Comparison of ENCODE assay signal across 19 cellular contexts in the genomic region with DNA sequence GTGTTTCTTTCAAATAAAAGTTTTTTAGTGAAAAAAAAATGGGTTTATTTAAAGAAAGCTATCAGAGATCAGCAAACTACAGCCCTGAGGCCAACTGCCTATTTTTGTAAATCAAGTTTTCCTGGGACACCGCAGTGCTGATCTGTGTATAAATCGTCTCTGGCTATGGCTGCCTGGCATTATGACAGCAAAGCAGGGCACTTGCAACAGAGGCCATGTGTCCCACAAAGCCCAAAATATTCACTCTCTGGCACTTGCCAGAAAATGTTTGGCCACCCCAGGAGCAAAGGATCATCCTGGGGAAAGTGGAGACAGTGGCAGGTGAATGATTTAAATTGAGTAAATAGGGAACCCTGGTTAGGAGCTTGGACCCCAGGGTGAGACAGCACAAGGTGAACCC.
DNase-seq lines count a peak whose midpoint lies in the region; ATAC-seq and TF ChIP-seq lines count a peak whose summit lies in the region.
"Had no signal": no experiment of that assay in that cellular context is flagged by ENCODE, and none has a peak within 500 bp of the region (broad histone marks: within the 10 kb centered on the region; RNA-seq: fewer than 3 reads in every experiment).

No MANE protein-coding gene starts in this region.

- peak overlapping the region; percentile 85 for H2BK12ac ChIP-seq in trophoblast cell (ENCODE audit: low read length)

- peaks cover 2% of the 10 kb centered on the region for H3K79me2 ChIP-seq in trophoblast cell (ENCODE audit: control insufficient read depth, insufficient read depth, low read length, poor library complexity)

- H3K79me1 ChIP-seq in trophoblast cell (ENCODE audit: low read length): peaks cover 21% of the 10 kb centered on the region

- no peaks in the 10 kb centered on the region for H3K27me3 ChIP-seq in Caco-2 (replicated peaks; ENCODE audit: control insufficient read depth, insufficient read depth, low read length)
- no peaks in the 10 kb centered on the region for H3K27me3 ChIP-seq in trophoblast cell (ENCODE audit: insufficient read depth, low read length)
- H3K27me3 ChIP-seq: BLaER1 had no signal

- H3K4me3 Mint-ChIP-seq in Caco-2 (ENCODE audit: unreplicated experiment): no peak overlapping the region
- H3K4me3 Mint-ChIP-seq: B cell; CD4-positive, CD25-positive, alpha-beta regulatory T cell; CD8-positive, alpha-beta T cell; GM23338; HFFc6 had no signal

- no peaks in the 10 kb centered on the region for H3K36me3 Mint-ChIP-seq in Caco-2 (ENCODE audit: insufficient read depth, unreplicated experiment)
- H3K36me3 Mint-ChIP-seq: CD4-positive, CD25-positive, alpha-beta regulatory T cell; CD8-positive, alpha-beta T cell had no signal

- H3K27ac ChIP-seq in trophoblast cell (ENCODE audit: low read depth, low read length): no peak overlapping the region
- H3K27ac ChIP-seq: 22Rv1, BLaER1, C4-2B had no signal

- H3K9me3 ChIP-seq in Caco-2 (no peaks in the 10 kb centered on the region), trophoblast cell (ENCODE audit: insufficient read depth, low read depth, low read length) (no peaks in the 10 kb centered on the region)
- H3K9me3 ChIP-seq: BLaER1 had no signal

- TF ChIP-seq CTCF in Caco-2 (IDR thresholded peaks at IDR 0.05; ENCODE audit: insufficient read depth in 1 of 2, low read depth in 1 of 2, low read length in 1 of 2, severe bottlenecking in 1 of 2, unreplicated experiment in 1 of 2): no peak

- H2BK120ac ChIP-seq in trophoblast cell (ENCODE audit: insufficient read depth, low read length, poor library complexity): no peak overlapping the region

- CTCF ChIA-PET in Caco-2 (lab: Charles Lee): interaction anchor here (0.6 kb wide), 1 partner anchor 969 kb away, joined by 3 read pairs; no protein-coding TSS in a partner anchor

- no peak overlapping the region for H3K18ac ChIP-seq in trophoblast cell (ENCODE audit: low read length)

- no CpG with 5 or more reads among the region's 2 CpGs for WGBS in trophoblast cell (ENCODE audit: extremely low coverage, insufficient coverage, insufficient read length)

- peak overlapping the region; percentile 15 for H3K9ac ChIP-seq in trophoblast cell (ENCODE audit: low read length)
- H3K9ac ChIP-seq: BLaER1 had no signal

- no peak overlapping the region for H3K14ac ChIP-seq in trophoblast cell (ENCODE audit: low read length)

- DNase-seq in Caco-2: no peak
- DNase-seq in cerebellum (ENCODE audit: low spot score): peak; percentile 70
- DNase-seq in trophoblast cell: no peak
- DNase-seq: CD4-positive, CD25-positive, alpha-beta regulatory T cell; CD8-positive, alpha-beta T cell; DMS 273 treated with DMSO at 0.1 percent for 48 hours; DMS79; EL; GF-D8; HFFc6 had no signal

- H4K8ac ChIP-seq in trophoblast cell (ENCODE audit: low read depth, low read length): no peak overlapping the region

- peaks cover 7% of the 10 kb centered on the region for H3K9me3 Mint-ChIP-seq in Caco-2 (ENCODE audit: unreplicated experiment)
- H3K9me3 Mint-ChIP-seq: CD4-positive, CD25-positive, alpha-beta regulatory T cell; CD8-positive, alpha-beta T cell; GM23338; HFFc6 had no signal

- POLR2A ChIA-PET in Caco-2 (lab: Charles Lee): no interaction called here

- H3K4me1 Mint-ChIP-seq in Caco-2 (ENCODE audit: low read depth, unreplicated experiment): peaks cover 44% of the 10 kb centered on the region
- H3K4me1 Mint-ChIP-seq: CD4-positive, CD25-positive, alpha-beta regulatory T cell had no signal

- H2AK5ac ChIP-seq in trophoblast cell (ENCODE audit: low read length): peak overlapping the region; percentile 63

- no peak overlapping the region for H2AFZ ChIP-seq in trophoblast cell (ENCODE audit: insufficient read depth, low read length, poor library complexity)
- H2AFZ ChIP-seq: GM23338 had no signal

- no peak overlapping the region for H4K12ac ChIP-seq in trophoblast cell (ENCODE audit: low read depth, low read length)

- no peak overlapping the region for H3K4me3 ChIP-seq in Caco-2 (ENCODE audit: low read depth, low read length)
- no peak overlapping the region for H3K4me3 ChIP-seq in trophoblast cell (ENCODE audit: low read depth, low read length)
- H3K4me3 ChIP-seq: BLaER1, GM23338, HAP-1 had no signal

- no peak overlapping the region for H3K23ac ChIP-seq in trophoblast cell (ENCODE audit: low read length)

- peak overlapping the region; percentile 86 for H3K27ac Mint-ChIP-seq in Caco-2 (ENCODE audit: unreplicated experiment)
- H3K27ac Mint-ChIP-seq: B cell; CD8-positive, alpha-beta T cell; GM23338; HFFc6 had no signal

- H3K27me3 Mint-ChIP-seq in Caco-2 (ENCODE audit: insufficient read depth, unreplicated experiment): no peaks in the 10 kb centered on the region

- no peak overlapping the region for H3K4me2 ChIP-seq in trophoblast cell (ENCODE audit: low read length)
- H3K4me2 ChIP-seq: BLaER1, GM23338 had no signal

- ATAC-seq in HG03159 (IDR thresholded peaks at IDR 0.05; ENCODE audit: unreplicated experiment) (no peak), HG02852 (IDR thresholded peaks at IDR 0.05; ENCODE audit: unreplicated experiment) (no peak), HG03108 (IDR thresholded peaks at IDR 0.05; ENCODE audit: unreplicated experiment) (no peak)
- ATAC-seq: CD8-positive, alpha-beta T cell; GM23338 had no signal

- H3K36me3 ChIP-seq in Caco-2 (ENCODE audit: control insufficient read depth, insufficient read depth, low read length) (no peaks in the 10 kb centered on the region), trophoblast cell (ENCODE audit: control insufficient read depth in 1 of 2, insufficient read depth in 2 of 2, low read length in 2 of 2) (no peaks in the 10 kb centered on the region)
- H3K36me3 ChIP-seq: BLaER1, HAP-1 had no signal

- H3K4me1 ChIP-seq in Caco-2: peaks cover 45% of the 10 kb centered on the region
- peaks cover 19 to 20% of the 10 kb centered on the region in 2 experiments for H3K4me1 ChIP-seq in trophoblast cell (ENCODE audit: control insufficient read depth in 1 of 2, insufficient read depth in 2 of 2, low read length in 2 of 2)

- intact Hi-C loops in Caco-2 (cut with micrococcal nuclease; ENCODE audit: unreplicated experiment): no loop called here

- peak overlapping the region; percentile 19 for H2BK5ac ChIP-seq in trophoblast cell (ENCODE audit: low read depth, low read length, poor library complexity)

- H3K4ac ChIP-seq in trophoblast cell (ENCODE audit: low read depth, low read length): no peak overlapping the region

- H4K91ac ChIP-seq in trophoblast cell (ENCODE audit: low read depth, low read length): no peak overlapping the region

- BruUV-seq in Caco-2 (replicated peaks; lab: Mats Ljungman, UMichigan): no TSS peak
